Comparison of ENCODE assay signal across 1 cellular context in the genomic region with DNA sequence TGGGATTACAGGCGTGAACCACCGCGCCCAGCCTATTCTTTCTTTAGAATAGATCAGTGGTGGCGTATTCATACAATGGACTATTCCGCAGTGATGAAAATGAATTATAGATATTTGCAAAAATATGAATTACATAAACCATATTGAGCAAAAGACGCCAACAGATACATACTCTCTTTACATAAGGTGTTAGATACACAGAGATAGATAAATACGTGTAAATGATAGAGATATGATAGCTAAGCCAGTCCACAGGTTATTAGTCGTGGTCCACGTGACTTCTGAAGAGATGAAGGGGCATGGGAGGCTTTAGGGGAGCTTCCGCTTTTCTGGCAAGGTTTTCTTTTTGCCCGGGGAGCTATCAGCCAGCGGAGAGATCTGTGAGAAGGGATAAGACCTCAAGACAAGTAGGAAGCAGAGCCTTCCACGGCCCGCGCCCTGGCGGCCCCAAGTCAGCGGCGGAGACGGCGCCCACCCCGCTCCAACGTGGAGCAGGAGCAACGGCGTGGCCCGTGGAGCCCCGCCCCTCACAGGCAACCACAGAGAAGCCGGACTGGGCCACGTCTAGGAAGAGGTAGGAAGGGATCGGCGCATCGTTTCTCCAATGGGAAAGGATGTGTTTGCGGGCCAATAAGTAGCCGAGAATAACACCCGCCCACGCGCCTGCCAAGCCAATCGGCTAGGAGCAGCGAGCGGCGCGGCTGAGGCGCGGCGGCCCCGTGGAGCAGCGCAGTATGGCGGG.
TF ChIP-seq lines count a peak whose summit lies in the region.

A gene (plus strand): TSS at position 704 of the 742 bp plus-strand sequence. CDS start 31 bp downstream, at position 735.

TF ChIP-seq in HepG2, 621 proteins besides CTCF, POLR2A, EP300 and RAD21 (continued from another document and continues in another):
- TF ChIP-seq, protein P1, sequence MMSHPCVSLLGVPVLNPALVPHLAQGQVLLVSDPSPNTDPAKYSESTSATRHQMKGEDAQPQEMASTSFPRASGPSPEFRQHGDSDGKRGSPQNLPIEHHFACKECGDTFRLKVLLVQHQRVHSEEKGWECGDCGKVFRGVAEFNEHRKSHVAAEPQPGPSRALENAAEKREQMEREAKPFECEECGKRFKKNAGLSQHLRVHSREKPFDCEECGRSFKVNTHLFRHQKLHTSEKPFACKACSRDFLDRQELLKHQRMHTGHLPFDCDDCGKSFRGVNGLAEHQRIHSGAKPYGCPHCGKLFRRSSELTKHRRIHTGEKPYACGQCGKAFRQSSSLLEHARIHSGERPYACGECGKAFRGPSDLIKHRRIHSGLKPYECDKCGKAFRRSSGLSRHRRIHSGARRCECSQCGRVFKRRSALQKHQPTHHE (CRISPR knock-in tag; IDR thresholded peaks at IDR 0.05; ENCODE audit: borderline replicate concordance) = no peak
- TF ChIP-seq, protein P2, sequence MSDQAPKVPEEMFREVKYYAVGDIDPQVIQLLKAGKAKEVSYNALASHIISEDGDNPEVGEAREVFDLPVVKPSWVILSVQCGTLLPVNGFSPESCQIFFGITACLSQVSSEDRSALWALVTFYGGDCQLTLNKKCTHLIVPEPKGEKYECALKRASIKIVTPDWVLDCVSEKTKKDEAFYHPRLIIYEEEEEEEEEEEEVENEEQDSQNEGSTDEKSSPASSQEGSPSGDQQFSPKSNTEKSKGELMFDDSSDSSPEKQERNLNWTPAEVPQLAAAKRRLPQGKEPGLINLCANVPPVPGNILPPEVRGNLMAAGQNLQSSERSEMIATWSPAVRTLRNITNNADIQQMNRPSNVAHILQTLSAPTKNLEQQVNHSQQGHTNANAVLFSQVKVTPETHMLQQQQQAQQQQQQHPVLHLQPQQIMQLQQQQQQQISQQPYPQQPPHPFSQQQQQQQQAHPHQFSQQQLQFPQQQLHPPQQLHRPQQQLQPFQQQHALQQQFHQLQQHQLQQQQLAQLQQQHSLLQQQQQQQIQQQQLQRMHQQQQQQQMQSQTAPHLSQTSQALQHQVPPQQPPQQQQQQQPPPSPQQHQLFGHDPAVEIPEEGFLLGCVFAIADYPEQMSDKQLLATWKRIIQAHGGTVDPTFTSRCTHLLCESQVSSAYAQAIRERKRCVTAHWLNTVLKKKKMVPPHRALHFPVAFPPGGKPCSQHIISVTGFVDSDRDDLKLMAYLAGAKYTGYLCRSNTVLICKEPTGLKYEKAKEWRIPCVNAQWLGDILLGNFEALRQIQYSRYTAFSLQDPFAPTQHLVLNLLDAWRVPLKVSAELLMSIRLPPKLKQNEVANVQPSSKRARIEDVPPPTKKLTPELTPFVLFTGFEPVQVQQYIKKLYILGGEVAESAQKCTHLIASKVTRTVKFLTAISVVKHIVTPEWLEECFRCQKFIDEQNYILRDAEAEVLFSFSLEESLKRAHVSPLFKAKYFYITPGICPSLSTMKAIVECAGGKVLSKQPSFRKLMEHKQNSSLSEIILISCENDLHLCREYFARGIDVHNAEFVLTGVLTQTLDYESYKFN (CRISPR knock-in tag; conservative IDR thresholded peaks at IDR 0.05) = no peak
- TF ChIP-seq TEAD2 (CRISPR knock-in tag; IDR thresholded peaks at IDR 0.05) (no peak), KLF6 (CRISPR knock-in tag; IDR thresholded peaks at IDR 0.05) (peak; percentile 80; the same call in 1 of the 2 replicates), PHB2 (IDR thresholded peaks at IDR 0.05; ENCODE audit: partially characterized antibody) (no peak), BRD4 (CRISPR knock-in tag; IDR thresholded peaks at IDR 0.05) (no peak), ZNF556 (CRISPR knock-in tag; IDR thresholded peaks at IDR 0.05; ENCODE audit: borderline replicate concordance) (no peak), REL (CRISPR knock-in tag; conservative IDR thresholded peaks at IDR 0.05) (no peak), KLF9 (CRISPR knock-in tag; IDR thresholded peaks at IDR 0.05; ENCODE audit: low read depth) (0 out of 2 replicates have a peak, but pooled peaks have one; percentile 44), ZNF570 (CRISPR knock-in tag; IDR thresholded peaks at IDR 0.05; ENCODE audit: borderline replicate concordance) (no peak), ZNF274 (CRISPR knock-in tag; IDR thresholded peaks at IDR 0.05) (no peak), KDM6A (CRISPR knock-in tag; IDR thresholded peaks at IDR 0.05; ENCODE audit: low read depth) (no peak), HNRNPL (IDR thresholded peaks at IDR 0.05; ENCODE audit: low read depth, low read length) (no peak), ZNF460 (CRISPR knock-in tag; IDR thresholded peaks at IDR 0.05; ENCODE audit: borderline replicate concordance) (no peak), MTF2 (CRISPR knock-in tag; IDR thresholded peaks at IDR 0.05; ENCODE audit: borderline replicate concordance) (no peak), ASH2L (IDR thresholded peaks at IDR 0.05; ENCODE audit: insufficient read length, low read depth, low read length) (no peak), PHF5A (CRISPR knock-in tag; IDR thresholded peaks at IDR 0.05; ENCODE audit: low read depth, unreplicated experiment) (no peak), PCBP2 (optimal IDR thresholded peaks at IDR 0.05; ENCODE audit: low read depth, low read length, poor library complexity, severe bottlenecking) (no peak), ZNF44 (CRISPR knock-in tag; IDR thresholded peaks at IDR 0.05) (no peak), SUZ12 (IDR thresholded peaks at IDR 0.05; ENCODE audit: low read depth, low read length) (no peak), PAF1 (CRISPR knock-in tag; IDR thresholded peaks at IDR 0.05) (no peak), ZNF331 (CRISPR knock-in tag; IDR thresholded peaks at IDR 0.05) (peak; percentile 15; the same call in 1 of the 2 replicates), HOXA5 (CRISPR knock-in tag; IDR thresholded peaks at IDR 0.05) (peak; percentile 35; the same call in 1 of the 2 replicates), MAZ (IDR thresholded peaks at IDR 0.05; ENCODE audit: borderline replicate concordance, low read depth, low read length) (no peak; the same call in 1 of the 2 replicates), MAZ (CRISPR knock-in tag; IDR thresholded peaks at IDR 0.05; ENCODE audit: low read depth) (no peak), FOXM1 (CRISPR knock-in tag; IDR thresholded peaks at IDR 0.05) (no peak), HMGA1 (CRISPR knock-in tag; conservative IDR thresholded peaks at IDR 0.05) (no peak), ZBTB38 (CRISPR knock-in tag; IDR thresholded peaks at IDR 0.05) (no peak)
- TF ChIP-seq, protein P3, sequence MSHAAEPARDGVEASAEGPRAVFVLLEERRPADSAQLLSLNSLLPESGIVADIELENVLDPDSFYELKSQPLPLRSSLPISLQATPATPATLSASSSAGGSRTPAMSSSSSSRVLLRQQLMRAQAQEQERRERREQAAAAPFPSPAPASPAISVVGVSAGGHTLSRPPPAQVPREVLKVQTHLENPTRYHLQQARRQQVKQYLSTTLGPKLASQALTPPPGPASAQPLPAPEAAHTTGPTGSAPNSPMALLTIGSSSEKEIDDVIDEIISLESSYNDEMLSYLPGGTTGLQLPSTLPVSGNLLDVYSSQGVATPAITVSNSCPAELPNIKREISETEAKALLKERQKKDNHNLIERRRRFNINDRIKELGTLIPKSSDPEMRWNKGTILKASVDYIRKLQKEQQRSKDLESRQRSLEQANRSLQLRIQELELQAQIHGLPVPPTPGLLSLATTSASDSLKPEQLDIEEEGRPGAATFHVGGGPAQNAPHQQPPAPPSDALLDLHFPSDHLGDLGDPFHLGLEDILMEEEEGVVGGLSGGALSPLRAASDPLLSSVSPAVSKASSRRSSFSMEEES (CRISPR knock-in tag; IDR thresholded peaks at IDR 0.05) = peak; percentile 55; the same call in 1 of the 2 replicates
- TF ChIP-seq, protein P4, sequence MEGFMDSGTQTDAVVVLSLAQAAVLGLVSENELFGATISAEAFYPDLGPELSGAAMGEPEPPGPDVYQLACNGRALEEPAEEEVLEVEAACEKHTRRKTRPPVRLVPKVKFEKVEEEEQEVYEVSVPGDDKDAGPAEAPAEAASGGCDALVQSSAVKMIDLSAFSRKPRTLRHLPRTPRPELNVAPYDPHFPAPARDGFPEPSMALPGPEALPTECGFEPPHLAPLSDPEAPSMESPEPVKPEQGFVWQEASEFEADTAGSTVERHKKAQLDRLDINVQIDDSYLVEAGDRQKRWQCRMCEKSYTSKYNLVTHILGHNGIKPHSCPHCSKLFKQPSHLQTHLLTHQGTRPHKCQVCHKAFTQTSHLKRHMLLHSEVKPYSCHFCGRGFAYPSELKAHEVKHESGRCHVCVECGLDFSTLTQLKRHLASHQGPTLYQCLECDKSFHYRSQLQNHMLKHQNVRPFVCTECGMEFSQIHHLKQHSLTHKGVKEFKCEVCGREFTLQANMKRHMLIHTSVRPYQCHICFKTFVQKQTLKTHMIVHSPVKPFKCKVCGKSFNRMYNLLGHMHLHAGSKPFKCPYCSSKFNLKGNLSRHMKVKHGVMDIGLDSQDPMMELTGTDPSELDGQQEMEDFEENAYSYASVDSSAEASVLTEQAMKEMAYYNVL (CRISPR knock-in tag; IDR thresholded peaks at IDR 0.05; ENCODE audit: borderline replicate concordance) = no peak
- TF ChIP-seq, protein P5, sequence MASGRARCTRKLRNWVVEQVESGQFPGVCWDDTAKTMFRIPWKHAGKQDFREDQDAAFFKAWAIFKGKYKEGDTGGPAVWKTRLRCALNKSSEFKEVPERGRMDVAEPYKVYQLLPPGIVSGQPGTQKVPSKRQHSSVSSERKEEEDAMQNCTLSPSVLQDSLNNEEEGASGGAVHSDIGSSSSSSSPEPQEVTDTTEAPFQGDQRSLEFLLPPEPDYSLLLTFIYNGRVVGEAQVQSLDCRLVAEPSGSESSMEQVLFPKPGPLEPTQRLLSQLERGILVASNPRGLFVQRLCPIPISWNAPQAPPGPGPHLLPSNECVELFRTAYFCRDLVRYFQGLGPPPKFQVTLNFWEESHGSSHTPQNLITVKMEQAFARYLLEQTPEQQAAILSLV (CRISPR knock-in tag; IDR thresholded peaks at IDR 0.05; ENCODE audit: borderline replicate concordance) = no peak
- TF ChIP-seq, protein P6, sequence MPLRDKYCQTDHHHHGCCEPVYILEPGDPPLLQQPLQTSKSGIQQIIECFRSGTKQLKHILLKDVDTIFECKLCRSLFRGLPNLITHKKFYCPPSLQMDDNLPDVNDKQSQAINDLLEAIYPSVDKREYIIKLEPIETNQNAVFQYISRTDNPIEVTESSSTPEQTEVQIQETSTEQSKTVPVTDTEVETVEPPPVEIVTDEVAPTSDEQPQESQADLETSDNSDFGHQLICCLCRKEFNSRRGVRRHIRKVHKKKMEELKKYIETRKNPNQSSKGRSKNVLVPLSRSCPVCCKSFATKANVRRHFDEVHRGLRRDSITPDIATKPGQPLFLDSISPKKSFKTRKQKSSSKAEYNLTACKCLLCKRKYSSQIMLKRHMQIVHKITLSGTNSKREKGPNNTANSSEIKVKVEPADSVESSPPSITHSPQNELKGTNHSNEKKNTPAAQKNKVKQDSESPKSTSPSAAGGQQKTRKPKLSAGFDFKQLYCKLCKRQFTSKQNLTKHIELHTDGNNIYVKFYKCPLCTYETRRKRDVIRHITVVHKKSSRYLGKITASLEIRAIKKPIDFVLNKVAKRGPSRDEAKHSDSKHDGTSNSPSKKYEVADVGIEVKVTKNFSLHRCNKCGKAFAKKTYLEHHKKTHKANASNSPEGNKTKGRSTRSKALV (CRISPR knock-in tag; IDR thresholded peaks at IDR 0.05) = no peak
- TF ChIP-seq, protein P7, sequence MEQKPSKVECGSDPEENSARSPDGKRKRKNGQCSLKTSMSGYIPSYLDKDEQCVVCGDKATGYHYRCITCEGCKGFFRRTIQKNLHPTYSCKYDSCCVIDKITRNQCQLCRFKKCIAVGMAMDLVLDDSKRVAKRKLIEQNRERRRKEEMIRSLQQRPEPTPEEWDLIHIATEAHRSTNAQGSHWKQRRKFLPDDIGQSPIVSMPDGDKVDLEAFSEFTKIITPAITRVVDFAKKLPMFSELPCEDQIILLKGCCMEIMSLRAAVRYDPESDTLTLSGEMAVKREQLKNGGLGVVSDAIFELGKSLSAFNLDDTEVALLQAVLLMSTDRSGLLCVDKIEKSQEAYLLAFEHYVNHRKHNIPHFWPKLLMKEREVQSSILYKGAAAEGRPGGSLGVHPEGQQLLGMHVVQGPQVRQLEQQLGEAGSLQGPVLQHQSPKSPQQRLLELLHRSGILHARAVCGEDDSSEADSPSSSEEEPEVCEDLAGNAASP (CRISPR knock-in tag; IDR thresholded peaks at IDR 0.05; ENCODE audit: borderline replicate concordance) = no peak; the same call in 1 of the 2 replicates
- TF ChIP-seq, protein P8, sequence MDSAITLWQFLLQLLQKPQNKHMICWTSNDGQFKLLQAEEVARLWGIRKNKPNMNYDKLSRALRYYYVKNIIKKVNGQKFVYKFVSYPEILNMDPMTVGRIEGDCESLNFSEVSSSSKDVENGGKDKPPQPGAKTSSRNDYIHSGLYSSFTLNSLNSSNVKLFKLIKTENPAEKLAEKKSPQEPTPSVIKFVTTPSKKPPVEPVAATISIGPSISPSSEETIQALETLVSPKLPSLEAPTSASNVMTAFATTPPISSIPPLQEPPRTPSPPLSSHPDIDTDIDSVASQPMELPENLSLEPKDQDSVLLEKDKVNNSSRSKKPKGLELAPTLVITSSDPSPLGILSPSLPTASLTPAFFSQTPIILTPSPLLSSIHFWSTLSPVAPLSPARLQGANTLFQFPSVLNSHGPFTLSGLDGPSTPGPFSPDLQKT (CRISPR knock-in tag; IDR thresholded peaks at IDR 0.05; ENCODE audit: borderline replicate concordance) = no peak
- TF ChIP-seq, protein P9, sequence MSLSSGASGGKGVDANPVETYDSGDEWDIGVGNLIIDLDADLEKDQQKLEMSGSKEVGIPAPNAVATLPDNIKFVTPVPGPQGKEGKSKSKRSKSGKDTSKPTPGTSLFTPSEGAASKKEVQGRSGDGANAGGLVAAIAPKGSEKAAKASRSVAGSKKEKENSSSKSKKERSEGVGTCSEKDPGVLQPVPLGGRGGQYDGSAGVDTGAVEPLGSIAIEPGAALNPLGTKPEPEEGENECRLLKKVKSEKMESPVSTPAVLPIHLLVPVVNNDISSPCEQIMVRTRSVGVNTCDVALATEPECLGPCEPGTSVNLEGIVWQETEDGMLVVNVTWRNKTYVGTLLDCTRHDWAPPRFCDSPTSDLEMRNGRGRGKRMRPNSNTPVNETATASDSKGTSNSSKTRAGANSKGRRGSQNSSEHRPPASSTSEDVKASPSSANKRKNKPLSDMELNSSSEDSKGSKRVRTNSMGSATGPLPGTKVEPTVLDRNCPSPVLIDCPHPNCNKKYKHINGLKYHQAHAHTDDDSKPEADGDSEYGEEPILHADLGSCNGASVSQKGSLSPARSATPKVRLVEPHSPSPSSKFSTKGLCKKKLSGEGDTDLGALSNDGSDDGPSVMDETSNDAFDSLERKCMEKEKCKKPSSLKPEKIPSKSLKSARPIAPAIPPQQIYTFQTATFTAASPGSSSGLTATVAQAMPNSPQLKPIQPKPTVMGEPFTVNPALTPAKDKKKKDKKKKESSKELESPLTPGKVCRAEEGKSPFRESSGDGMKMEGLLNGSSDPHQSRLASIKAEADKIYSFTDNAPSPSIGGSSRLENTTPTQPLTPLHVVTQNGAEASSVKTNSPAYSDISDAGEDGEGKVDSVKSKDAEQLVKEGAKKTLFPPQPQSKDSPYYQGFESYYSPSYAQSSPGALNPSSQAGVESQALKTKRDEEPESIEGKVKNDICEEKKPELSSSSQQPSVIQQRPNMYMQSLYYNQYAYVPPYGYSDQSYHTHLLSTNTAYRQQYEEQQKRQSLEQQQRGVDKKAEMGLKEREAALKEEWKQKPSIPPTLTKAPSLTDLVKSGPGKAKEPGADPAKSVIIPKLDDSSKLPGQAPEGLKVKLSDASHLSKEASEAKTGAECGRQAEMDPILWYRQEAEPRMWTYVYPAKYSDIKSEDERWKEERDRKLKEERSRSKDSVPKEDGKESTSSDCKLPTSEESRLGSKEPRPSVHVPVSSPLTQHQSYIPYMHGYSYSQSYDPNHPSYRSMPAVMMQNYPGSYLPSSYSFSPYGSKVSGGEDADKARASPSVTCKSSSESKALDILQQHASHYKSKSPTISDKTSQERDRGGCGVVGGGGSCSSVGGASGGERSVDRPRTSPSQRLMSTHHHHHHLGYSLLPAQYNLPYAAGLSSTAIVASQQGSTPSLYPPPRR (CRISPR knock-in tag; IDR thresholded peaks at IDR 0.05; ENCODE audit: borderline replicate concordance) = no peak
